26 cellular contexts compared by ENCODE assay signal in genomic region chr11:67983916-67984315, GRCh38. TPM values are rescaled to one million over a fixed set of nuclear protein-coding genes. Genes with fewer than 3 reads are reported as not detected.
"Had no signal": no experiment of that assay in that cellular context is flagged by ENCODE, and none has a peak within 500 bp of the region (broad histone marks: within the 10 kb centered on the region; RNA-seq: fewer than 3 reads in every experiment).

No MANE protein-coding gene starts in this region.

- H3K9me3 ChIP-seq: adrenal gland, MG63, SJSA1 had no signal

- DNase-seq: activated CD4-positive, alpha-beta memory T cell treated with anti-CD3 and anti-CD28 coated beads for 36 hours; activated CD4-positive, alpha-beta T cell treated with anti-CD3 and anti-CD28 coated beads for 1 hour; activated CD4-positive, alpha-beta T cell treated with anti-CD3 and anti-CD28 coated beads, Interleukin-2, amount 10 ng/mL, durations not matched to agents 7 days and 5 days; activated CD8-positive, alpha-beta memory T cell treated with anti-CD3 and anti-CD28 coated beads for 24 hours; activated naive CD4-positive, alpha-beta T cell treated with anti-CD3 and anti-CD28 coated beads, Interleukin-2, amount 50 U/mL, for 16 hours; activated naive CD8-positive, alpha-beta T cell treated with anti-CD3 and anti-CD28 coated beads, Interleukin-2, amount 10 ng/mL, durations not matched to agents 7 days and 5 days; activated T-cell treated with anti-CD3 and anti-CD28 coated beads, Interleukin-2, amount 50 U/mL, for 4 hours; adrenal gland; anterior cingulate cortex; cerebellar nuclear complex; MG63; MV-4-11; NCI-H1092 treated with DMSO at 0.1 percent for 48 hours; NCI-H1417 treated with DMSO at 0.1 percent for 48 hours; NCI-H1694; NCI-H2029; NCI-H446; NCI-H524; NCI-H82; OCI-M1; SHP77; T-helper 17 cell; T-helper 9 cell had no signal

- H3K27me3 ChIP-seq: adrenal gland, MG63, SJSA1 had no signal

- H3K4me1 ChIP-seq: adrenal gland had no signal

- H3K4me3 ChIP-seq: adrenal gland, MG63, SJSA1 had no signal

- H3K36me3 ChIP-seq: adrenal gland, MG63, SJSA1 had no signal

- ATAC-seq: activated T-cell treated with anti-CD3 and anti-CD28 coated beads, Interleukin-2, amount 50 U/mL, for 4 hours; activated T-helper 17 cell treated with anti-CD3 and anti-CD28 coated beads, Interleukin-2, amount 50 U/mL, for 72 hours; T-helper 17 cell; WTC11 had no signal

- H3K27ac ChIP-seq: adrenal gland, SJSA1 had no signal

RNA-seq across cellular contexts. Expression of gene ALDH3B1, which starts 26.2 kb away (rescaled TPM):
- total RNA-seq: activated CD4-positive, alpha-beta memory T cell treated with anti-CD3 and anti-CD28 coated beads for 36 hours had no signal
